Comparison of ENCODE assay signal across 19 cellular contexts in the genomic region with DNA sequence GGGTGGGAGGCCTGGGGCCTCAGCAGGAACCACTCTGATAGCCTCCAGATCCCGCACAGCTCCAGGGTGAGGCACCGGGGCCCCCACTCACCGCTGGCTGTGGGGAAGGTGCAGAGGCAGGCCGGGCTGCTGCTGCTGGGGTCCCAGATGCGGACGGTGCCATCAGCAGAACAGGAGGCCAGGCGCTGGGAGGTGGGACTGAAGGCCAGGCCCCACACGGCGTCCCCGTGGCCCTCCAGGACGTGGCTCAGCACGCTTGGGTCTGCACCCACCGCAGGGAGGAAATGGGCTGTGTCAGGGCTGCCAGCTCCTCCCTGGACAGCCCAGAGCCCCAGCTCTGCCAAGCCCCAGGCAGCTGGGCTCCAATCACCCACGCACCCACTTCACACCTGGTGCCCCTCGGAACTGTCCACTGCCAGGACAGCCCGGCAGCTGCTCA. TPM values are rescaled to one million over a fixed set of nuclear protein-coding genes. Genes with fewer than 3 reads are reported as not detected.
DNase-seq lines count a peak whose midpoint lies in the region; ATAC-seq, FAIRE-seq and TF ChIP-seq lines count a peak whose summit lies in the region.
"Had no signal": no experiment of that assay in that cellular context is flagged by ENCODE, and none has a peak within 500 bp of the region (broad histone marks: within the 10 kb centered on the region; RNA-seq: fewer than 3 reads in every experiment).

No MANE protein-coding gene starts in this region.

- no peak for FAIRE-seq in H1 (lab: Jason Lieb, UNC)
- FAIRE-seq: D721Med, islet of Langerhans had no signal

- peaks cover 5% of the 10 kb centered on the region; the same call in 1 of the 2 replicates for H3K79me1 ChIP-seq in H1 (ENCODE audit: low read depth, low read length)

- H3K27me3 ChIP-seq in H1 (replicated peaks in 1 of 4; ENCODE audit: control insufficient read depth in 3 of 4, extremely low read depth in 1 of 4, insufficient read depth in 3 of 4, low read length in 3 of 4): no peaks in the 10 kb centered on the region
- no peaks in the 10 kb centered on the region for H3K27me3 ChIP-seq in smooth muscle cell (ENCODE audit: low read depth)
- no peaks in the 10 kb centered on the region for H3K27me3 ChIP-seq in suprapubic skin
- H3K27me3 ChIP-seq: BE2C, breast epithelium, ovary had no signal

- no peak for TF ChIP-seq POLR2A in H1 (IDR thresholded peaks at IDR 0.05; ENCODE audit: control extremely low read depth in 1 of 2, low read depth in 2 of 2, low read length in 2 of 2)
- TF ChIP-seq POLR2A in suprapubic skin (IDR thresholded peaks at IDR 0.05): no peak

- TF ChIP-seq EP300 in H1 (IDR thresholded peaks at IDR 0.05; ENCODE audit: borderline replicate concordance in 1 of 2, low read depth in 2 of 2, low read length in 2 of 2): no peak
- no peak for TF ChIP-seq EP300 in suprapubic skin (IDR thresholded peaks at IDR 0.05)

- peaks cover 34% of the 10 kb centered on the region for H3K4me1 Mint-ChIP-seq in activated CD8-positive, alpha-beta memory T cell treated with anti-CD3 and anti-CD28 coated beads, Interleukin-2, amount 10 ng/mL, durations not matched to agents 7 days and 5 days

- WGBS in H1 (ENCODE audit: extremely low coverage in 1 of 2, insufficient coverage in 1 of 2, insufficient read length in 1 of 2, insufficient replicate concordance in 2 of 2, low coverage in 1 of 2, low lambda C conversion rate in 2 of 2, missing lambda C conversion rate in 1 of 2), 2 experiments: 92% methylated on average over 11 of the region's 16 CpGs; no CpG with 5 or more reads in 1 of the 2 experiments
- 98% methylated on average over 8 of the region's 16 CpGs for WGBS in smooth muscle cell (ENCODE audit: low lambda C conversion rate)
- 93% methylated on average over 6 of the region's 16 CpGs for WGBS in suprapubic skin

- no peaks in the 10 kb centered on the region for H3K9me3 ChIP-seq in H1 (ENCODE audit: insufficient read depth in 2 of 2, low read depth in 1 of 2, low read length in 1 of 2)
- H3K9me3 ChIP-seq in smooth muscle cell (replicated peaks; ENCODE audit: low read depth): no peaks in the 10 kb centered on the region
- H3K9me3 ChIP-seq in suprapubic skin: no peaks in the 10 kb centered on the region
- H3K9me3 ChIP-seq: BE2C, breast epithelium, ovary had no signal

- no peak overlapping the region for H2AFZ ChIP-seq in H1 (ENCODE audit: low read length)
- no peak overlapping the region for H2AFZ ChIP-seq in smooth muscle cell (ENCODE audit: low read depth)

- TF ChIP-seq CTCF in H1 (IDR thresholded peaks at IDR 0.05; ENCODE audit: control extremely low read depth in 1 of 3, insufficient read depth in 1 of 3, low read depth in 1 of 3, low read length in 3 of 3) (no peak), smooth muscle cell (IDR thresholded peaks at IDR 0.05; ENCODE audit: borderline replicate concordance, insufficient read depth, poor library complexity, severe bottlenecking) (no peak), suprapubic skin (IDR thresholded peaks at IDR 0.05) (no peak)

- H3K36me3 Mint-ChIP-seq in activated CD8-positive, alpha-beta memory T cell treated with anti-CD3 and anti-CD28 coated beads, Interleukin-2, amount 10 ng/mL, durations not matched to agents 7 days and 5 days: peaks cover 30% of the 10 kb centered on the region

- no peak overlapping the region for H3K14ac ChIP-seq in H1 (ENCODE audit: insufficient read length)

- H3K4ac ChIP-seq in H1 (replicated peaks; ENCODE audit: insufficient read length, low read depth, low read length): no peak overlapping the region

- H2BK120ac ChIP-seq in H1 (replicated peaks; ENCODE audit: low read depth, low read length): no peak overlapping the region

- no peak for ATAC-seq in activated CD8-positive, alpha-beta memory T cell treated with anti-CD3 and anti-CD28 coated beads, Interleukin-2, amount 10 ng/mL, durations not matched to agents 7 days and 5 days
- ATAC-seq: sciatic nerve; stimulated activated naive CD8-positive, alpha-beta T cell treated with anti-CD3 and anti-CD28 coated beads, Interleukin-15, Interleukin-2, amounts not matched to agents 100 U/mL and 50 U/mL, for 24 hours had no signal

- CTCF ChIA-PET in activated CD8-positive, alpha-beta memory T cell treated with anti-CD3 and anti-CD28 coated beads, Interleukin-2, amount 10 ng/mL, durations not matched to agents 7 days and 5 days (lab: Charles Lee): interaction anchor here (1.1 to 2.5 kb wide), 2 partner anchors 10 to 31 kb away, joined by 5 to 8 read pairs; no protein-coding TSS in a partner anchor
- CTCF ChIA-PET in H1 (lab: Charles Lee; ENCODE audit: partially characterized antibody): interaction anchor here (0.5 to 15.8 kb wide), 7 partner anchors 12 to 57 kb away, joined by 3 to 188 read pairs (median 4); no protein-coding TSS in a partner anchor

- H3F3A ChIP-seq in smooth muscle cell (ENCODE audit: low read depth): peaks cover 5% of the 10 kb centered on the region

- H4K20me1 ChIP-seq in H1 (replicated peaks in 1 of 2; ENCODE audit: control insufficient read depth in 1 of 2, insufficient read depth in 2 of 2, low read length in 2 of 2): peaks cover 12 to 34% of the 10 kb centered on the region in 2 experiments
- peaks cover 31% of the 10 kb centered on the region for H4K20me1 ChIP-seq in smooth muscle cell (ENCODE audit: low read depth)

- H2BK20ac ChIP-seq in H1 (ENCODE audit: low read length): no peak overlapping the region

- H4K8ac ChIP-seq in H1 (ENCODE audit: extremely low read depth, insufficient read depth, low read length): no peak overlapping the region

- no peak overlapping the region for H3K4me3 Mint-ChIP-seq in activated CD8-positive, alpha-beta memory T cell treated with anti-CD3 and anti-CD28 coated beads, Interleukin-2, amount 10 ng/mL, durations not matched to agents 7 days and 5 days
- H3K4me3 Mint-ChIP-seq: dendritic cell treated with granulocyte-macrophage colony-stimulating factor and Interleukin-4, amounts not matched to agents 40 ng/mL and 50 ng/mL, for 4 days; type B pancreatic cell had no signal

- no peak overlapping the region for H2BK12ac ChIP-seq in H1 (ENCODE audit: low read depth, low read length)

- peak overlapping the region; percentile 56 for H3K27ac Mint-ChIP-seq in activated CD8-positive, alpha-beta memory T cell treated with anti-CD3 and anti-CD28 coated beads, Interleukin-2, amount 10 ng/mL, durations not matched to agents 7 days and 5 days
- H3K27ac Mint-ChIP-seq: dendritic cell treated with granulocyte-macrophage colony-stimulating factor and Interleukin-4, amounts not matched to agents 40 ng/mL and 50 ng/mL, for 4 days; type B pancreatic cell had no signal

- no peak overlapping the region for H3K18ac ChIP-seq in H1 (ENCODE audit: extremely low read depth, low read length)

- H3K9ac ChIP-seq in H1 (replicated peaks in 1 of 4; ENCODE audit: extremely low read depth in 1 of 4, low read depth in 3 of 4, low read length in 3 of 4) (no peak overlapping the region), smooth muscle cell (ENCODE audit: low read depth) (no peak overlapping the region)
- H3K9ac ChIP-seq: KMS-11 had no signal

- DNase-seq in activated CD8-positive, alpha-beta memory T cell treated with anti-CD3 and anti-CD28 coated beads, Interleukin-2, amount 10 ng/mL, durations not matched to agents 7 days and 5 days: no peak
- no peak for DNase-seq in activated CD8-positive, alpha-beta memory T cell treated with anti-CD3 and anti-CD28 coated beads, Interleukin-2, amount 50 U/mL, for 4 hours
- DNase-seq in H1 (ENCODE audit: low read depth in 1 of 2, low spot score in 2 of 2): no peak
- no peak for DNase-seq in smooth muscle cell (lab: John Stamatoyannopoulos, UW; ENCODE audit: unreplicated experiment)
- DNase-seq in suprapubic skin (ENCODE audit: low spot score in 2 of 2): no peak
- DNase-seq: 8988T; BE2C; NCI-H1092 treated with DMSO at 0.1 percent for 48 hours; NCI-H2081 treated with DMSO at 0.1 percent for 48 hours; ovary; stimulated activated naive CD8-positive, alpha-beta T cell treated with anti-CD3 and anti-CD28 coated beads, Interleukin-15, Interleukin-2, amounts not matched to agents 100 U/mL and 50 U/mL, for 24 hours had no signal

- H3K4me3 ChIP-seq in H1 (ENCODE audit: extremely low read depth in 1 of 4, insufficient read depth in 2 of 4, low read depth in 3 of 4, low read length in 4 of 4) (no peak overlapping the region), smooth muscle cell (no peak overlapping the region), suprapubic skin (no peak overlapping the region)
- H3K4me3 ChIP-seq: breast epithelium, ovary had no signal

- no peak overlapping the region for H3K23ac ChIP-seq in H1 (ENCODE audit: insufficient read length)

- H3K23me2 ChIP-seq in H1 (ENCODE audit: low read depth, low read length): no peaks in the 10 kb centered on the region

- H3K27me3 Mint-ChIP-seq in activated CD8-positive, alpha-beta memory T cell treated with anti-CD3 and anti-CD28 coated beads, Interleukin-2, amount 10 ng/mL, durations not matched to agents 7 days and 5 days: no peaks in the 10 kb centered on the region
- H3K27me3 Mint-ChIP-seq: dendritic cell treated with granulocyte-macrophage colony-stimulating factor and Interleukin-4, amounts not matched to agents 40 ng/mL and 50 ng/mL, for 4 days; type B pancreatic cell had no signal

- POLR2A ChIA-PET in H1 (lab: Charles Lee; ENCODE audit: partially characterized antibody): interaction anchor here (0.8 to 1.8 kb wide), 5 partner anchors 9 to 64 kb away, joined by 3 to 4 read pairs (median 4); no protein-coding TSS in a partner anchor

- H3K36me3 ChIP-seq in H1 (ENCODE audit: control insufficient read depth in 2 of 4, insufficient read depth in 4 of 4, low read length in 3 of 4) (peaks cover 20 to 73% (median 56%) of the 10 kb centered on the region in 4 experiments), smooth muscle cell (ENCODE audit: low read depth) (no peaks in the 10 kb centered on the region), suprapubic skin (peaks cover 85% of the 10 kb centered on the region)
- H3K36me3 ChIP-seq: breast epithelium, ovary had no signal

- no peak for TF ChIP-seq RAD21 in H1 (IDR thresholded peaks at IDR 0.05 in 1 of 2, conservative IDR thresholded peaks at IDR 0.05 in 1 of 2; ENCODE audit: low read depth in 2 of 2, low read length in 2 of 2)

- H3K27ac ChIP-seq in H1 (ENCODE audit: low read depth, low read length): 0 out of 2 replicates have a peak overlapping the region, but pooled peaks have one; percentile 15
- H3K27ac ChIP-seq in temporal lobe (ENCODE audit: low read depth, low read length): peak overlapping the region; percentile 7
- H3K27ac ChIP-seq in smooth muscle cell (ENCODE audit: low read depth): no peak overlapping the region
- H3K27ac ChIP-seq in suprapubic skin: no peak overlapping the region
- H3K27ac ChIP-seq: KMS-11, ovary had no signal

- no peak overlapping the region for H3K4me2 ChIP-seq in H1 (ENCODE audit: insufficient read depth in 1 of 2, low read depth in 2 of 2, low read length in 2 of 2)
- H3K4me2 ChIP-seq in smooth muscle cell: no peak overlapping the region
- H3K4me2 ChIP-seq: KMS-11 had no signal

- H2BK5ac ChIP-seq in H1 (ENCODE audit: low read depth, low read length): no peak overlapping the region

- H2BK15ac ChIP-seq in H1 (ENCODE audit: low read length): no peak overlapping the region

- no peak overlapping the region for H3K56ac ChIP-seq in H1 (replicated peaks; ENCODE audit: insufficient read length, low read depth, low read length)

- no peaks in the 10 kb centered on the region for H3K9me3 Mint-ChIP-seq in activated CD8-positive, alpha-beta memory T cell treated with anti-CD3 and anti-CD28 coated beads, Interleukin-2, amount 10 ng/mL, durations not matched to agents 7 days and 5 days (ENCODE audit: low read depth)
- H3K9me3 Mint-ChIP-seq: dendritic cell treated with granulocyte-macrophage colony-stimulating factor and Interleukin-4, amounts not matched to agents 40 ng/mL and 50 ng/mL, for 4 days; type B pancreatic cell had no signal

- H3K79me2 ChIP-seq in H1 (ENCODE audit: control insufficient read depth in 1 of 2, insufficient read depth in 2 of 2, low read length in 2 of 2): peaks cover 0 to 3% of the 10 kb centered on the region in 2 experiments; a peak in 1 of 4 replicates
- H3K79me2 ChIP-seq in smooth muscle cell (ENCODE audit: low read depth): no peaks in the 10 kb centered on the region

- no peak overlapping the region for H2AK5ac ChIP-seq in H1 (ENCODE audit: low read depth, low read length)

- H4K5ac ChIP-seq in H1 (ENCODE audit: insufficient read length, low read depth, low read length): no peak overlapping the region

- peaks cover 0 to 7% (median under 1%) of the 10 kb centered on the region in 4 experiments; a peak in 5 of 7 replicates for H3K4me1 ChIP-seq in H1 (replicated peaks in 1 of 4; ENCODE audit: control insufficient read depth in 3 of 4, insufficient read depth in 4 of 4, low read length in 3 of 4)
- no peaks in the 10 kb centered on the region for H3K4me1 ChIP-seq in smooth muscle cell (ENCODE audit: low read depth)
- peaks cover 5% of the 10 kb centered on the region for H3K4me1 ChIP-seq in suprapubic skin
- H3K4me1 ChIP-seq: BE2C, breast epithelium had no signal

- H4K91ac ChIP-seq in H1 (replicated peaks; ENCODE audit: insufficient read length, low read length): no peak overlapping the region

RNA-seq across cellular contexts. Expression of a gene that starts 6.1 kb away (rescaled TPM):
- 100 to 1,000 TPM; 147 to 187 TPM for total RNA-seq in activated CD8-positive, alpha-beta memory T cell treated with anti-CD3 and anti-CD28 coated beads, Interleukin-2, amount 10 ng/mL, durations not matched to agents 7 days and 5 days
- 63.8 and 73.1 TPM in 2 replicates for total RNA-seq in H1 (2021; fragmentation: NEBNext Ultra II Directional; extraction: Animal tissue kit (Norgen Biotek cat#: 25700))
- polyA plus RNA-seq in H1 (2011; rRNA removed) (24.4 and 34.9 TPM in 2 replicates), smooth muscle cell (34.6 and 45.9 TPM in 2 replicates)
- polyA plus RNA-seq in H1 (2011; cell fraction: cytosol; rRNA removed): 21.8 TPM
- 52.7 TPM for polyA plus RNA-seq in H1 (2011; cell fraction: nucleus; rRNA removed)
- polyA plus RNA-seq in H1 (2012, experiment 1 of 2): 40.6 to 71.6 TPM (median 66.7 TPM) in 4 replicates
- polyA plus RNA-seq in H1 (2012, experiment 2 of 2): 66.5 TPM
- 39.4 TPM for polyA plus RNA-seq in H1 (2013, experiment 1 of 2)
- 39.7 TPM for polyA plus RNA-seq in H1 (2013, experiment 2 of 2)
- 19.5 and 29.8 TPM in 2 replicates for polyA minus RNA-seq in H1 (2011; rRNA and poly(A)+ RNA removed)
- 43.1 TPM for polyA minus RNA-seq in H1 (2011; cell fraction: cytosol; rRNA and poly(A)+ RNA removed)
- polyA minus RNA-seq in H1 (2011; cell fraction: nucleus; rRNA and poly(A)+ RNA removed): 20.4 TPM
- total RNA-seq in temporal lobe (8.9 TPM), smooth muscle cell (8.6 and 24.2 TPM in 2 replicates), suprapubic skin (100 to 1,000 TPM in 1 of 4 donors, 10 to 100 TPM in 3; 51.5 to 136 (median 61.2) TPM)

RNA-seq across cellular contexts. Expression of a gene that starts 22.8 kb away (rescaled TPM):
- 10 to 100 TPM; 16.3 to 17.7 TPM for total RNA-seq in activated CD8-positive, alpha-beta memory T cell treated with anti-CD3 and anti-CD28 coated beads, Interleukin-2, amount 10 ng/mL, durations not matched to agents 7 days and 5 days
- 24.4 and 24.8 TPM in 2 replicates for total RNA-seq in H1 (2021; fragmentation: NEBNext Ultra II Directional; extraction: Animal tissue kit (Norgen Biotek cat#: 25700))
- polyA plus RNA-seq in H1 (2011; rRNA removed) (17.1 and 29.1 TPM in 2 replicates), smooth muscle cell (18.9 and 27.2 TPM in 2 replicates)
- 16.6 TPM for polyA plus RNA-seq in H1 (2011; cell fraction: cytosol; rRNA removed)
- 36.2 TPM for polyA plus RNA-seq in H1 (2011; cell fraction: nucleus; rRNA removed)
- polyA plus RNA-seq in H1 (2012, experiment 1 of 2): 22.3 to 27.7 TPM (median 25.3 TPM) in 4 replicates
- polyA plus RNA-seq in H1 (2012, experiment 2 of 2): 18.2 TPM
- polyA plus RNA-seq in H1 (2013, experiment 1 of 2): 31.2 TPM
- 30.1 TPM for polyA plus RNA-seq in H1 (2013, experiment 2 of 2)
- polyA minus RNA-seq in H1 (2011; rRNA and poly(A)+ RNA removed): 9.1 and 10.6 TPM in 2 replicates
- 10.7 TPM for polyA minus RNA-seq in H1 (2011; cell fraction: cytosol; rRNA and poly(A)+ RNA removed)
- polyA minus RNA-seq in H1 (2011; cell fraction: nucleus; rRNA and poly(A)+ RNA removed): 13.1 TPM
- total RNA-seq in temporal lobe (8.6 TPM), smooth muscle cell (13.8 and 35.2 TPM in 2 replicates), suprapubic skin (10 to 100 TPM in 1 of 4 donors, 1 to 10 TPM in 3; 7.1 to 15.2 (median 7.8) TPM)

RNA-seq across cellular contexts. Expression of a gene that starts 23.2 kb away (rescaled TPM):
- total RNA-seq in activated CD8-positive, alpha-beta memory T cell treated with anti-CD3 and anti-CD28 coated beads, Interleukin-2, amount 10 ng/mL, durations not matched to agents 7 days and 5 days: 10 to 100 TPM; 93.0 to 95.8 TPM
- total RNA-seq in H1 (2021; fragmentation: NEBNext Ultra II Directional; extraction: Animal tissue kit (Norgen Biotek cat#: 25700)): 120 and 124 TPM in 2 replicates
- polyA plus RNA-seq in H1 (2011; rRNA removed): 187 and 298 TPM in 2 replicates
- 187 TPM for polyA plus RNA-seq in H1 (2011; cell fraction: cytosol; rRNA removed)
- 357 TPM for polyA plus RNA-seq in H1 (2011; cell fraction: nucleus; rRNA removed)
- 79.5 to 127 TPM (median 116 TPM) in 4 replicates for polyA plus RNA-seq in H1 (2012, experiment 1 of 2)
- 86.4 TPM for polyA plus RNA-seq in H1 (2012, experiment 2 of 2)
- 74.9 TPM for polyA plus RNA-seq in H1 (2013, experiment 1 of 2)
- polyA plus RNA-seq in H1 (2013, experiment 2 of 2): 72.9 TPM
- polyA minus RNA-seq in H1 (2011; rRNA and poly(A)+ RNA removed): 98.5 and 101 TPM in 2 replicates
- polyA minus RNA-seq in H1 (2011; cell fraction: cytosol; rRNA and poly(A)+ RNA removed): 89.5 TPM
- polyA minus RNA-seq in H1 (2011; cell fraction: nucleus; rRNA and poly(A)+ RNA removed): 111 TPM
- 89.5 TPM for total RNA-seq in temporal lobe
- 47.1 and 55.7 TPM in 2 replicates for total RNA-seq in smooth muscle cell
- 69.1 and 72.1 TPM in 2 replicates for polyA plus RNA-seq in smooth muscle cell
- total RNA-seq in suprapubic skin: 10 to 100 TPM; 73.2 to 87.6 (median 81.1) TPM

Comparison
In these comparisons a context has a peak if more than half of its experiments do, and no peak if none do; other contexts are left out.
1. H3K27ac ChIP-seq: peak in H1 (single experiment) and temporal lobe (single experiment); none in smooth muscle cell (single experiment) and suprapubic skin (single experiment).